8 cellular contexts compared by ENCODE assay signal in genomic region chr10:123514996-123515395, GRCh38.
"Had no signal": no experiment of that assay in that cellular context is flagged by ENCODE, and none has a peak within 500 bp of the region (broad histone marks: within the 10 kb centered on the region; RNA-seq: fewer than 3 reads in every experiment).

No MANE protein-coding gene starts in this region.

- H3K36me3 ChIP-seq: HAP-1 had no signal

- H3K4me3 Mint-ChIP-seq: GM23338, HFFc6 had no signal

- H3K9me3 ChIP-seq: HAP-1 had no signal

- ATAC-seq: GM23338, HCT116, HepG2, K562 had no signal

- H3K4me3 ChIP-seq: GM23338, HAP-1, K562 had no signal

- H3K4me1 ChIP-seq: HAP-1 had no signal

- H3K27ac ChIP-seq: HL-60 had no signal

- DNase-seq: H7, HFFc6 had no signal

- H3K9me3 Mint-ChIP-seq: GM23338 had no signal

- H3K27ac Mint-ChIP-seq: GM23338, HFFc6 had no signal
